37 cellular contexts compared by ENCODE assay signal in genomic region chr1:201091256-201091655, GRCh38. TPM values are rescaled to one million over a fixed set of nuclear protein-coding genes. Genes with fewer than 3 reads are reported as not detected.
"Had no signal": no experiment of that assay in that cellular context is flagged by ENCODE, and none has a peak within 500 bp of the region (broad histone marks: within the 10 kb centered on the region; RNA-seq: fewer than 3 reads in every experiment).

No MANE protein-coding gene starts in this region.

- FAIRE-seq: bronchial epithelial cell, RCC 7860 had no signal

- DNase-seq: activated CD4-positive, alpha-beta memory T cell treated with anti-CD3 and anti-CD28 coated beads, Interleukin-2, amount 10 ng/mL, durations not matched to agents 7 days and 5 days; activated CD4-positive, alpha-beta T cell treated with anti-CD3 and anti-CD28 coated beads for 1 hour; activated CD4-positive, alpha-beta T cell treated with anti-CD3 and anti-CD28 coated beads for 48 hours; activated CD4-positive, CD25-positive, alpha-beta regulatory T cell; activated CD8-positive, alpha-beta memory T cell treated with anti-CD3 and anti-CD28 coated beads for 24 hours; activated CD8-positive, alpha-beta memory T cell treated with anti-CD3 and anti-CD28 coated beads, Interleukin-2, amount 10 ng/mL, durations not matched to agents 7 days and 5 days; activated CD8-positive, alpha-beta memory T cell treated with anti-CD3 and anti-CD28 coated beads, Interleukin-2, amount 50 U/mL, for 48 hours; activated effector memory CD4-positive, alpha-beta T cell treated with Interleukin-2 at 50 U/mL for 16 hours; activated naive CD4-positive, alpha-beta T cell treated with anti-CD3 and anti-CD28 coated beads, Interleukin-2, amount 10 ng/mL, durations not matched to agents 7 days and 5 days; activated naive CD8-positive, alpha-beta T cell treated with anti-CD3 and anti-CD28 coated beads, Interleukin-2, amount 50 U/mL, for 24 hours; activated T-cell treated with anti-CD3 and anti-CD28 coated beads, Interleukin-2, amount 50 U/mL, for 48 hours; central memory CD4-positive, alpha-beta T cell; Kasumi-1; KG1; MG63; NCI-H1048; NCI-H1105 treated with DMSO at 0.1 percent for 48 hours; NCI-H1436; NCI-H1694; NCI-H1930; NCI-H2081 treated with DMSO at 0.1 percent for 48 hours; NCI-H345; NCI-H510A; NCI-H526; NCI-H748 treated with DMSO at 0.1 percent for 48 hours; NK-92 treated with Interleukin-12 subunit alpha and Interleukin-12 subunit beta, amount 100 ng/mL, for 24 hours; PC-9; SW 1271; T-helper 1 cell; T-helper 2 cell; T-helper 9 cell had no signal

- H3K9me3 ChIP-seq: MG63 had no signal

- H3K4me2 ChIP-seq: PC-9 had no signal

- H3K27ac ChIP-seq: PC-9, RWPE1, VCaP had no signal

- H2AFZ ChIP-seq: PC-9 had no signal

- ATAC-seq: activated CD8-positive, alpha-beta memory T cell treated with anti-CD3 and anti-CD28 coated beads, Interleukin-2, amount 10 ng/mL, durations not matched to agents 7 days and 5 days; activated naive CD8-positive, alpha-beta T cell treated with anti-CD3 and anti-CD28 coated beads, Interleukin-2, amount 50 U/mL, for 24 hours; Right ventricle myocardium inferior had no signal

- H3K4me3 ChIP-seq: MG63, PC-9 had no signal

- H3K36me3 ChIP-seq: MG63 had no signal

RNA-seq across cellular contexts. Expression of gene CACNA1S, which starts 21.0 kb away (rescaled TPM):
- total RNA-seq: activated CD4-positive, alpha-beta memory T cell treated with anti-CD3 and anti-CD28 coated beads, Interleukin-2, amount 10 ng/mL, durations not matched to agents 7 days and 5 days; activated CD8-positive, alpha-beta memory T cell treated with anti-CD3 and anti-CD28 coated beads, Interleukin-2, amount 10 ng/mL, durations not matched to agents 7 days and 5 days; bronchial epithelial cell; OCI-LY7; PC-9; Right ventricle myocardium inferior had no signal

RNA-seq across cellular contexts. Expression of gene ASCL5, which starts 35.7 kb away (rescaled TPM):
- total RNA-seq: activated CD4-positive, alpha-beta memory T cell treated with anti-CD3 and anti-CD28 coated beads, Interleukin-2, amount 10 ng/mL, durations not matched to agents 7 days and 5 days; activated CD8-positive, alpha-beta memory T cell treated with anti-CD3 and anti-CD28 coated beads, Interleukin-2, amount 10 ng/mL, durations not matched to agents 7 days and 5 days; OCI-LY7; Right ventricle myocardium inferior had no signal
